ENCODE assay signal across 12 cellular contexts in genomic region chr9:92312887-92313623, GRCh38. TPM values are rescaled to one million over a fixed set of nuclear protein-coding genes. Genes with fewer than 3 reads are reported as not detected.
DNase-seq lines count a peak whose midpoint lies in the region; ATAC-seq and TF ChIP-seq lines count a peak whose summit lies in the region.
"Had no signal": no experiment of that assay in that cellular context is flagged by ENCODE, and none has a peak within 500 bp of the region (broad histone marks: within the 10 kb centered on the region; RNA-seq: fewer than 3 reads in every experiment).

No MANE protein-coding gene starts in this region.

- peaks cover 6% of the 10 kb centered on the region; the same call in 1 of the 2 replicates for H4K20me1 ChIP-seq in DOHH2 (ENCODE audit: control insufficient read depth, insufficient read depth, low read depth, low read length)
- peaks cover 5% of the 10 kb centered on the region for H4K20me1 ChIP-seq in Loucy (ENCODE audit: insufficient read depth, low read length, poor library complexity, severe bottlenecking)

- H3K4me2 ChIP-seq in DOHH2 (ENCODE audit: low read length) = peak overlapping the region; percentile 26
- H3K4me2 ChIP-seq in Loucy (ENCODE audit: low read depth, low read length, poor library complexity, severe bottlenecking) = peak overlapping the region; percentile 7

- no peaks in the 10 kb centered on the region for H3K27me3 Mint-ChIP-seq in brain

- H3K9me3 ChIP-seq in DOHH2 (ENCODE audit: control insufficient read depth, insufficient read depth, low read length) = no peaks in the 10 kb centered on the region
- no peaks in the 10 kb centered on the region for H3K9me3 ChIP-seq in Loucy (ENCODE audit: insufficient read depth, low read depth, low read length)
- H3K9me3 ChIP-seq: gastroesophageal sphincter had no signal

- DNase-seq in lung microvascular endothelial cell (ENCODE audit: low read depth in 2 of 2) = peak; percentile 26 to 60
- DNase-seq: activated CD8-positive, alpha-beta memory T cell treated with anti-CD3 and anti-CD28 coated beads, Interleukin-2, amount 50 U/mL, for 4 hours; cerebellar nuclear complex; NCI-H2029 treated with DMSO at 0.1 percent for 48 hours; nucleus accumbens had no signal

- H3K27me3 ChIP-seq in DOHH2 (ENCODE audit: control insufficient read depth, low read length) = no peaks in the 10 kb centered on the region
- H3K27me3 ChIP-seq in Loucy (ENCODE audit: insufficient read depth, low read length, poor library complexity, severe bottlenecking) = no peaks in the 10 kb centered on the region
- H3K27me3 ChIP-seq: gastroesophageal sphincter had no signal

- H2AFZ ChIP-seq in Loucy (ENCODE audit: low read length) = no peak overlapping the region

- H3K36me3 Mint-ChIP-seq in brain = peaks cover 49% of the 10 kb centered on the region

- H3K9me2 ChIP-seq in DOHH2 (replicated peaks; ENCODE audit: control insufficient read depth, low read length) = no peaks in the 10 kb centered on the region
- H3K9me2 ChIP-seq in Loucy (replicated peaks; ENCODE audit: low read depth, low read length) = no peaks in the 10 kb centered on the region

- H3K36me3 ChIP-seq in DOHH2 (ENCODE audit: control insufficient read depth, low read length) (peaks cover 89% of the 10 kb centered on the region), Loucy (ENCODE audit: insufficient read depth, low read length) (peaks cover 59% of the 10 kb centered on the region; the same call in 1 of the 2 replicates)

- H3K4me3 ChIP-seq in DOHH2 (ENCODE audit: low read length) = no peak overlapping the region
- H3K4me3 ChIP-seq in Loucy (ENCODE audit: low read length, poor library complexity, severe bottlenecking) = peak overlapping the region; percentile 2
- H3K4me3 ChIP-seq: gastroesophageal sphincter had no signal

- H3K9me3 Mint-ChIP-seq in brain = peaks cover 0 to under 1% (median 0%) of the 10 kb centered on the region in 5 experiments

- H3K9ac ChIP-seq in Loucy (ENCODE audit: low read depth, low read length, poor library complexity, severe bottlenecking) = peak overlapping the region; percentile 13

- H3K4me1 Mint-ChIP-seq in brain = peaks cover 11% of the 10 kb centered on the region

- peaks cover 6% of the 10 kb centered on the region; the same call in 1 of the 2 replicates for H3F3A ChIP-seq in DOHH2 (ENCODE audit: control insufficient read depth, insufficient read depth)
- H3F3A ChIP-seq in Loucy (ENCODE audit: low read depth) = no peaks in the 10 kb centered on the region

- no peak for ATAC-seq in GM21423 (IDR thresholded peaks at IDR 0.05; ENCODE audit: unreplicated experiment)
- ATAC-seq in GM18498 (IDR thresholded peaks at IDR 0.05; ENCODE audit: unreplicated experiment) = no peak
- no peak for ATAC-seq in HG02610 (IDR thresholded peaks at IDR 0.05; ENCODE audit: unreplicated experiment)
- ATAC-seq: gastroesophageal sphincter had no signal

- H3K79me2 ChIP-seq in DOHH2 (ENCODE audit: control insufficient read depth, low read length) = peaks cover 48% of the 10 kb centered on the region
- H3K79me2 ChIP-seq in Loucy (ENCODE audit: insufficient read depth, low read length) = peaks cover 8% of the 10 kb centered on the region

- H3K27ac ChIP-seq in DOHH2 (ENCODE audit: low read depth, low read length) = no peak overlapping the region
- H3K27ac ChIP-seq: gastroesophageal sphincter had no signal

- peak overlapping the region in 4 of 5 experiments; percentile 46 to 82 (median 68) for H3K27ac Mint-ChIP-seq in brain

- peak overlapping the region in 2 of 5 experiments; percentile 33 for H3K4me3 Mint-ChIP-seq in brain

- TF ChIP-seq CTCF in DOHH2 (IDR thresholded peaks at IDR 0.05; ENCODE audit: low read depth, low read length, poor library complexity, severe bottlenecking) (no peak), Loucy (conservative IDR thresholded peaks at IDR 0.05; ENCODE audit: low read length) (no peak), brain (conservative IDR thresholded peaks at IDR 0.05) (no peak)

- H3K4me1 ChIP-seq in DOHH2 (ENCODE audit: control insufficient read depth, low read length) (peaks cover 14% of the 10 kb centered on the region), Loucy (ENCODE audit: insufficient read depth, low read length, poor library complexity, severe bottlenecking) (peaks cover 10% of the 10 kb centered on the region)
- H3K4me1 ChIP-seq: gastroesophageal sphincter had no signal

RNA-seq across cellular contexts. Expression of gene NOL8, which starts 12.1 kb away (rescaled TPM):
- polyA plus RNA-seq in brain (ENCODE audit: insufficient read depth, low read depth, low replicate concordance) = 8.1 TPM
- total RNA-seq in lung microvascular endothelial cell = 10.2 and 15.5 TPM in 2 replicates

RNA-seq across cellular contexts. Expression of gene CENPP, which starts 12.7 kb away (rescaled TPM):
- 11.2 TPM for polyA plus RNA-seq in brain (ENCODE audit: insufficient read depth, low read depth, low replicate concordance)
- total RNA-seq in lung microvascular endothelial cell = 1.6 and 2.0 TPM in 2 replicates

RNA-seq across cellular contexts. Expression of gene IARS1, which starts 19.6 kb away (rescaled TPM):
- 41.7 TPM for polyA plus RNA-seq in brain (ENCODE audit: insufficient read depth, low read depth, low replicate concordance)
- 88.3 and 110 TPM in 2 replicates for total RNA-seq in lung microvascular endothelial cell
